27 cellular contexts compared by ENCODE assay signal in the genomic region with DNA sequence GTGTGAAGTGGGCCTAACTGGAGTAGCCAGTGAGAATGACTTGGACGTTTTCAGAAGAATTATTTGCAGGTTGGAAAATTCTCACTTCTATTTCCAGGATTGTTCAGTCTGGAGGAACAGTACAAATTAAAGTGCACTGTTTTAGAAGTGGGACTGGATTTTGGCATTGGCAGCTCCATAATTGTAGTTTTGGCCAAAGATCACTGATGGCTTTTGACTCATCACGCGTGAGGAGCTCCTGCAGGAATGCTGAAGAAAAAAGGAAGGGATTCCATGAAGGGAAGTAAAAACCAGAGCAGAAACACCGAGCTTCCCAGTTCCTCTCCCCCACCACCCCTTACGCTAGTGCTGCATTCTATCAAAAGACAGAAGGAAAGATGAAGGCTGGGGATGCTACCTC.
"Had no signal": no experiment of that assay in that cellular context is flagged by ENCODE, and none has a peak within 500 bp of the region (broad histone marks: within the 10 kb centered on the region; RNA-seq: fewer than 3 reads in every experiment).

No MANE protein-coding gene starts in this region.

- H3K27ac ChIP-seq: gastroesophageal sphincter, heart left ventricle, neutrophil, pancreas, psoas muscle, right atrium auricular region, thoracic aorta had no signal

- FAIRE-seq: islet of Langerhans, pancreas had no signal

- H3K4me3 Mint-ChIP-seq: activated CD4-positive, alpha-beta T cell treated with anti-CD3 and anti-CD28 coated beads, Interleukin-2, amount 10 ng/mL, durations not matched to agents 24 days and 14 days; activated CD8-positive, alpha-beta memory T cell treated with anti-CD3 and anti-CD28 coated beads, Interleukin-2, amount 10 ng/mL, durations not matched to agents 7 days and 5 days; activated CD8-positive, alpha-beta T cell treated with anti-CD3 and anti-CD28 coated beads for 36 hours; activated naive CD8-positive, alpha-beta T cell treated with anti-CD3 and anti-CD28 coated beads, Interleukin-2, amount 10 ng/mL, durations not matched to agents 7 days and 5 days; activated T-helper 1 cell treated with anti-CD3 and anti-CD28 coated beads, Interleukin-12 subunit alpha, Interleukin-12 subunit beta, Interleukin-2, Interleukin-4 antibody, amounts not matched to agents 30 ng/mL and 10 ng/mL and 1 ng/mL, durations not matched to agents 14 hours and 24 hours and 36 hours; dendritic cell treated with granulocyte-macrophage colony-stimulating factor and Interleukin-4, amounts not matched to agents 40 ng/mL and 50 ng/mL, for 4 days; memory B cell; nephron; T-helper 17 cell; type B pancreatic cell had no signal

- H3K36me3 ChIP-seq: gastroesophageal sphincter, heart left ventricle, neutrophil, pancreas, right atrium auricular region, thoracic aorta had no signal

- H3K27me3 ChIP-seq: gastroesophageal sphincter, heart left ventricle, neutrophil, pancreas, right atrium auricular region had no signal

- H3K9me3 Mint-ChIP-seq: activated CD4-positive, alpha-beta T cell treated with anti-CD3 and anti-CD28 coated beads, Interleukin-2, amount 10 ng/mL, durations not matched to agents 24 days and 14 days; activated CD8-positive, alpha-beta T cell treated with anti-CD3 and anti-CD28 coated beads for 36 hours; activated naive CD8-positive, alpha-beta T cell treated with anti-CD3 and anti-CD28 coated beads, Interleukin-2, amount 10 ng/mL, durations not matched to agents 7 days and 5 days; activated T-helper 1 cell treated with anti-CD3 and anti-CD28 coated beads, Interleukin-12 subunit alpha, Interleukin-12 subunit beta, Interleukin-2, Interleukin-4 antibody, amounts not matched to agents 30 ng/mL and 10 ng/mL and 1 ng/mL, durations not matched to agents 14 hours and 24 hours and 36 hours; dendritic cell treated with granulocyte-macrophage colony-stimulating factor and Interleukin-4, amounts not matched to agents 40 ng/mL and 50 ng/mL, for 4 days; memory B cell; nephron; type B pancreatic cell had no signal

- DNase-seq: activated CD4-positive, alpha-beta T cell treated with anti-CD3 and anti-CD28 coated beads, Interleukin-2, amount 10 ng/mL, durations not matched to agents 24 days and 14 days; activated CD8-positive, alpha-beta memory T cell treated with anti-CD3 and anti-CD28 coated beads, Interleukin-2, amount 10 ng/mL, durations not matched to agents 7 days and 5 days; activated CD8-positive, alpha-beta T cell treated with anti-CD3 and anti-CD28 coated beads for 36 hours; activated gamma-delta T cell treated with Interleukin-2 at 50 U/mL for 16 hours; activated naive CD8-positive, alpha-beta T cell treated with anti-CD3 and anti-CD28 coated beads, Interleukin-2, amount 10 ng/mL, durations not matched to agents 7 days and 5 days; activated T-cell treated with anti-CD3 and anti-CD28 coated beads for 4 hours; amniotic stem cell; effector CD4-positive, alpha-beta T cell; erythroblast; heart left ventricle; left cardiac atrium; pancreas; psoas muscle; stimulated activated CD4-positive, alpha-beta T cell treated with anti-CD3 and anti-CD28 coated beads, Interleukin-4, amount 100 ng/mL, for 24 hours; stimulated activated naive CD4-positive, alpha-beta T cell treated with Interleukin-2 at 50 U/mL for 16 hours; SW 1271; T-helper 17 cell had no signal

- H3K9me3 ChIP-seq: gastroesophageal sphincter, heart left ventricle, neutrophil, psoas muscle, right atrium auricular region, thoracic aorta had no signal

- H3K4me3 ChIP-seq: gastroesophageal sphincter, heart left ventricle, pancreas, psoas muscle, right atrium auricular region, thoracic aorta had no signal

- ATAC-seq: activated CD8-positive, alpha-beta memory T cell treated with anti-CD3 and anti-CD28 coated beads, Interleukin-2, amount 10 ng/mL, durations not matched to agents 7 days and 5 days; activated CD8-positive, alpha-beta T cell treated with anti-CD3 and anti-CD28 coated beads for 36 hours; gastroesophageal sphincter; heart left ventricle; left cardiac atrium; pancreas; psoas muscle; T-helper 17 cell had no signal

- H3K27me3 Mint-ChIP-seq: activated CD4-positive, alpha-beta T cell treated with anti-CD3 and anti-CD28 coated beads, Interleukin-2, amount 10 ng/mL, durations not matched to agents 24 days and 14 days; activated CD8-positive, alpha-beta memory T cell treated with anti-CD3 and anti-CD28 coated beads, Interleukin-2, amount 10 ng/mL, durations not matched to agents 7 days and 5 days; activated CD8-positive, alpha-beta T cell treated with anti-CD3 and anti-CD28 coated beads for 36 hours; activated naive CD8-positive, alpha-beta T cell treated with anti-CD3 and anti-CD28 coated beads, Interleukin-2, amount 10 ng/mL, durations not matched to agents 7 days and 5 days; dendritic cell treated with granulocyte-macrophage colony-stimulating factor and Interleukin-4, amounts not matched to agents 40 ng/mL and 50 ng/mL, for 4 days; memory B cell; T-helper 17 cell; type B pancreatic cell had no signal

- H3K27ac Mint-ChIP-seq: activated CD4-positive, alpha-beta T cell treated with anti-CD3 and anti-CD28 coated beads, Interleukin-2, amount 10 ng/mL, durations not matched to agents 24 days and 14 days; activated CD8-positive, alpha-beta memory T cell treated with anti-CD3 and anti-CD28 coated beads, Interleukin-2, amount 10 ng/mL, durations not matched to agents 7 days and 5 days; activated CD8-positive, alpha-beta T cell treated with anti-CD3 and anti-CD28 coated beads for 36 hours; activated naive CD8-positive, alpha-beta T cell treated with anti-CD3 and anti-CD28 coated beads, Interleukin-2, amount 10 ng/mL, durations not matched to agents 7 days and 5 days; activated T-helper 1 cell treated with anti-CD3 and anti-CD28 coated beads, Interleukin-12 subunit alpha, Interleukin-12 subunit beta, Interleukin-2, Interleukin-4 antibody, amounts not matched to agents 30 ng/mL and 10 ng/mL and 1 ng/mL, durations not matched to agents 14 hours and 24 hours and 36 hours; dendritic cell treated with granulocyte-macrophage colony-stimulating factor and Interleukin-4, amounts not matched to agents 40 ng/mL and 50 ng/mL, for 4 days; memory B cell; nephron; T-helper 17 cell had no signal
